In genomic region chr11:65501005-65501529, GRCh38 we compare ENCODE assay signal across 9 cellular contexts. TPM values are rescaled to one million over a fixed set of nuclear protein-coding genes. Genes with fewer than 3 reads are reported as not detected.
DNase-seq lines count a peak whose midpoint lies in the region; ATAC-seq and TF ChIP-seq lines count a peak whose summit lies in the region.
"Had no signal": no experiment of that assay in that cellular context is flagged by ENCODE, and none has a peak within 500 bp of the region (broad histone marks: within the 10 kb centered on the region; RNA-seq: fewer than 3 reads in every experiment).

No MANE protein-coding gene starts in this region.

- no peaks in the 10 kb centered on the region for H3K27me3 ChIP-seq in thymus (ENCODE audit: control insufficient read depth, insufficient read depth)

- H3K27ac Mint-ChIP-seq in WTC11 = no peak overlapping the region
- no peak overlapping the region for H3K27ac Mint-ChIP-seq in stimulated activated naive CD8-positive, alpha-beta T cell treated with anti-CD3 and anti-CD28 coated beads, Interleukin-15, amount 100 ng/mL, for 72 hours
- no peak overlapping the region for H3K27ac Mint-ChIP-seq in mesothelial cell of epicardium
- H3K27ac Mint-ChIP-seq: activated naive CD4-positive, alpha-beta T cell treated with anti-CD3 and anti-CD28 coated beads, Interleukin-2, amount 50 U/mL, for 24 hours had no signal

- H3K4me3 Mint-ChIP-seq in WTC11 = no peak overlapping the region
- H3K4me3 Mint-ChIP-seq in stimulated activated naive CD8-positive, alpha-beta T cell treated with anti-CD3 and anti-CD28 coated beads, Interleukin-15, amount 100 ng/mL, for 72 hours = no peak overlapping the region
- no peak overlapping the region for H3K4me3 Mint-ChIP-seq in mesothelial cell of epicardium
- H3K4me3 Mint-ChIP-seq: activated naive CD4-positive, alpha-beta T cell treated with anti-CD3 and anti-CD28 coated beads, Interleukin-2, amount 50 U/mL, for 24 hours had no signal

- peaks cover 43% of the 10 kb centered on the region for H3K4me1 Mint-ChIP-seq in WTC11
- peaks cover 42% of the 10 kb centered on the region for H3K4me1 Mint-ChIP-seq in stimulated activated naive CD8-positive, alpha-beta T cell treated with anti-CD3 and anti-CD28 coated beads, Interleukin-15, amount 100 ng/mL, for 72 hours
- peaks cover 32% of the 10 kb centered on the region for H3K4me1 Mint-ChIP-seq in mesothelial cell of epicardium

- CTCF ChIA-PET in WTC11 (lab: Charles Lee) = interaction anchor here (1.4 to 4.8 kb wide), 3 partner anchors 21 to 83 kb away, joined by 3 to 47 read pairs (median 6); no protein-coding TSS in a partner anchor

- no peaks in the 10 kb centered on the region for H3K9me3 Mint-ChIP-seq in WTC11
- no peaks in the 10 kb centered on the region for H3K9me3 Mint-ChIP-seq in stimulated activated naive CD8-positive, alpha-beta T cell treated with anti-CD3 and anti-CD28 coated beads, Interleukin-15, amount 100 ng/mL, for 72 hours
- H3K9me3 Mint-ChIP-seq in mesothelial cell of epicardium = no peaks in the 10 kb centered on the region
- H3K9me3 Mint-ChIP-seq: activated naive CD4-positive, alpha-beta T cell treated with anti-CD3 and anti-CD28 coated beads, Interleukin-2, amount 50 U/mL, for 24 hours had no signal

- WGBS in thymus = under 1% methylated on average over 4 of the region's 4 CpGs

- H3K36me3 ChIP-seq in thymus (ENCODE audit: control insufficient read depth, insufficient read depth) = peaks cover 47% of the 10 kb centered on the region

- TF ChIP-seq CTCF in WTC11 (IDR thresholded peaks at IDR 0.05) (no peak), mesothelial cell of epicardium (IDR thresholded peaks at IDR 0.05; ENCODE audit: unreplicated experiment) (no peak)

- peak overlapping the region; percentile 91 for H3K27ac ChIP-seq in thymus (ENCODE audit: low read depth)

- H3K4me1 ChIP-seq in thymus (ENCODE audit: control insufficient read depth, insufficient read depth, low read length) = peaks cover 9% of the 10 kb centered on the region

- no peak for ATAC-seq in WTC11
- ATAC-seq in stimulated activated naive CD8-positive, alpha-beta T cell treated with anti-CD3 and anti-CD28 coated beads, Interleukin-15, amount 100 ng/mL, for 72 hours = no peak

- no peaks in the 10 kb centered on the region; the same call in 1 of the 2 replicates for H3K36me3 Mint-ChIP-seq in WTC11
- peaks cover 32% of the 10 kb centered on the region for H3K36me3 Mint-ChIP-seq in mesothelial cell of epicardium

- H3K27me3 Mint-ChIP-seq in WTC11 (ENCODE audit: low read depth) (no peaks in the 10 kb centered on the region), mesothelial cell of epicardium (ENCODE audit: low read depth) (no peaks in the 10 kb centered on the region)
- H3K27me3 Mint-ChIP-seq in stimulated activated naive CD8-positive, alpha-beta T cell treated with anti-CD3 and anti-CD28 coated beads, Interleukin-15, amount 100 ng/mL, for 72 hours = no peaks in the 10 kb centered on the region
- H3K27me3 Mint-ChIP-seq: activated naive CD4-positive, alpha-beta T cell treated with anti-CD3 and anti-CD28 coated beads, Interleukin-2, amount 50 U/mL, for 24 hours had no signal

- POLR2A ChIA-PET in WTC11 (lab: Charles Lee) = interaction anchor here (0.6 to 8.3 kb wide), 12 partner anchors 7 to 1875 kb away, joined by 3 to 502 read pairs (median 51); partner anchors contain the start of genes CAPN1, FAM89B, NEAT1 and SCYL1

- DNase-seq in NCI-H526 (lab: John Stamatoyannopoulos, UW) (peak; percentile 38 to 58), NCI-H526 treated with DMSO at 0.1 percent for 48 hours (lab: John Stamatoyannopoulos, UW) (no peak), WTC11 (ENCODE audit: low spot score) (no peak), mesothelial cell of epicardium (ENCODE audit: low spot score in 2 of 2, unreplicated experiment in 2 of 2) (no peak)
- DNase-seq in stimulated activated CD8-positive, alpha-beta memory T cell treated with anti-CD3 and anti-CD28 coated beads, Interleukin-4, amount 100 ng/mL, for 48 hours = no peak
- DNase-seq in stimulated activated naive CD8-positive, alpha-beta T cell treated with anti-CD3 and anti-CD28 coated beads, Interleukin-15, amount 100 ng/mL, for 72 hours = no peak

- H3K9me3 ChIP-seq in iPS-18c (ENCODE audit: control insufficient read depth, insufficient read depth, low read length) = no peaks in the 10 kb centered on the region
- H3K9me3 ChIP-seq in thymus (ENCODE audit: control insufficient read depth) = no peaks in the 10 kb centered on the region

- H3K4me3 ChIP-seq in iPS-18c (ENCODE audit: insufficient read depth, low read depth, low read length) (peak overlapping the region; percentile 95), thymus (ENCODE audit: low read length) (peak overlapping the region; percentile 100)

TF ChIP-seq in WTC11, 78 proteins besides CTCF, POLR2A, EP300 and RAD21:
- TF ChIP-seq JAZF1 (CRISPR knock-in tag; IDR thresholded peaks at IDR 0.05) (no peak), PRRX2 (CRISPR knock-in tag; IDR thresholded peaks at IDR 0.05) (0 out of 2 replicates have a peak, but pooled peaks have one; percentile 5)

RNA-seq across cellular contexts. Expression of gene MALAT1, which starts 2.2 kb away (rescaled TPM):
- total RNA-seq in WTC11 (2021) (1,830 to 2,350 TPM (median 2,261 TPM) in 3 replicates), mesothelial cell of epicardium (15,343 to 16,172 TPM (median 16,018 TPM) in 3 replicates)
- polyA plus RNA-seq in thymus = 682 TPM

RNA-seq across cellular contexts. Expression of gene SCYL1, which starts 23.8 kb away (rescaled TPM):
- total RNA-seq in WTC11 (2021) (69.6 to 76.8 TPM (median 73.0 TPM) in 3 replicates), mesothelial cell of epicardium (83.4 to 91.1 TPM (median 89.5 TPM) in 3 replicates)
- polyA plus RNA-seq in thymus = 68.1 TPM

RNA-seq across cellular contexts. Expression of gene LTBP3, which starts 57.1 kb away (rescaled TPM):
- 15.9 to 23.6 TPM (median 20.7 TPM) in 3 replicates for total RNA-seq in WTC11 (2021)
- 64.6 TPM for polyA plus RNA-seq in thymus
- 314 to 333 TPM (median 318 TPM) in 3 replicates for total RNA-seq in mesothelial cell of epicardium

Comparison
In these comparisons a context has a peak if more than half of its experiments do, and no peak if none do; other contexts are left out.
1. DNase-seq: peak in NCI-H526 (2 of 2); none in NCI-H526 treated with DMSO at 0.1 percent for 48 hours (single experiment), WTC11 (single experiment), stimulated activated CD8-positive, alpha-beta memory T cell treated with anti-CD3 and anti-CD28 coated beads, Interleukin-4, amount 100 ng/mL, for 48 hours (single experiment), stimulated activated naive CD8-positive, alpha-beta T cell treated with anti-CD3 and anti-CD28 coated beads, Interleukin-15, amount 100 ng/mL, for 72 hours (0 of 2) and mesothelial cell of epicardium (0 of 2).
2. RNA of gene LTBP3, which starts 57.1 kb away (total RNA-seq): 314 to 333 TPM in mesothelial cell of epicardium; 15.9 to 23.6 TPM in WTC11; every median in the first group is over 10 times any median in the second.